20 cellular contexts compared by ENCODE assay signal in genomic region chr1:218718977-218719376, GRCh38.
A peak's percentile ranks its signal among the peaks of the same experiment; 100 is the strongest.
DNase-seq lines count a peak whose midpoint lies in the region; ATAC-seq and TF ChIP-seq lines count a peak whose summit lies in the region.
"Had no signal": no experiment of that assay in that cellular context is flagged by ENCODE, and none has a peak within 500 bp of the region (broad histone marks: within the 10 kb centered on the region; RNA-seq: fewer than 3 reads in every experiment).

No MANE protein-coding gene starts in this region.

- no peak overlapping the region for H3K4me2 ChIP-seq in osteoblast (ENCODE audit: insufficient read depth, low read length)
- H3K4me2 ChIP-seq in PC-9: no peak overlapping the region

- POLR2A ChIA-PET in PC-9 (lab: Charles Lee; ENCODE audit: unreplicated experiment): no interaction called here

- H4K20me1 ChIP-seq in osteoblast (ENCODE audit: insufficient read depth, low read length) (no peaks in the 10 kb centered on the region), PC-9 (ENCODE audit: insufficient read depth) (no peaks in the 10 kb centered on the region)

- no peaks in the 10 kb centered on the region for H3K9me3 ChIP-seq in adipocyte (ENCODE audit: control insufficient read depth, low read length)
- no peaks in the 10 kb centered on the region for H3K9me3 ChIP-seq in osteoblast (ENCODE audit: low read depth, low read length)
- H3K9me3 ChIP-seq in PC-9 (ENCODE audit: insufficient read depth, low read depth): no peaks in the 10 kb centered on the region
- H3K9me3 ChIP-seq: HAP-1, SJCRH30 had no signal

- no peak overlapping the region for H3K4me3 ChIP-seq in adipocyte (ENCODE audit: low read length)
- H3K4me3 ChIP-seq in epithelial cell of esophagus (ENCODE audit: low read length): no peak overlapping the region
- H3K4me3 ChIP-seq in osteoblast (ENCODE audit: insufficient read depth, low read length): no peak overlapping the region
- H3K4me3 ChIP-seq in PC-9: no peak overlapping the region
- H3K4me3 ChIP-seq: GM12878, HAP-1, K562, SJCRH30 had no signal

- H3K4me1 ChIP-seq in adipocyte (ENCODE audit: control insufficient read depth, insufficient read depth, low read length): peaks cover 8% of the 10 kb centered on the region
- H3K4me1 ChIP-seq in osteoblast (ENCODE audit: insufficient read depth, low read length): peaks cover 26% of the 10 kb centered on the region
- H3K4me1 ChIP-seq in PC-9 (replicated peaks; ENCODE audit: insufficient read depth): no peaks in the 10 kb centered on the region
- H3K4me1 ChIP-seq: HAP-1 had no signal

- no peaks in the 10 kb centered on the region for H3K4me1 Mint-ChIP-seq in stimulated activated naive B cell treated with anti-CD40 and anti-IgM and Interleukin-4, amounts not matched to agents 10 μg/mL and 1 μg/mL and 100 μg/mL, for 72 hours

- ATAC-seq in HG03135 (IDR thresholded peaks at IDR 0.05; ENCODE audit: unreplicated experiment): no peak
- no peak for ATAC-seq in stimulated activated naive B cell treated with anti-CD40 and anti-IgM and Interleukin-4, amounts not matched to agents 10 μg/mL and 1 μg/mL and 100 μg/mL, for 72 hours (replicated peaks)
- ATAC-seq: GM12878, K562 had no signal

- no peaks in the 10 kb centered on the region for H3F3A ChIP-seq in PC-9 (ENCODE audit: insufficient read depth, low read depth)

- CTCF ChIA-PET in PC-9 (lab: Charles Lee): no interaction called here

- BruUV-seq in PC-9 (replicated peaks; lab: Mats Ljungman, UMichigan): no TSS peak

- 0 out of 2 replicates have a peak, but pooled peaks cover 2% of the 10 kb centered on the region for H3K9me2 ChIP-seq in PC-9 (ENCODE audit: insufficient read depth)

- DNase-seq in EH (ENCODE audit: low read depth) (peak; percentile 48), adipocyte (ENCODE audit: low read depth) (peak; percentile 57), epithelial cell of esophagus (ENCODE audit: low read depth) (peak; percentile 7), osteoblast (ENCODE audit: insufficient read length, low spot score, missing footprints) (peak; percentile 50), putamen (ENCODE audit: low spot score) (no peak), PC-9 (no peak)
- DNase-seq in stimulated activated naive B cell treated with anti-CD40 and anti-IgM and Interleukin-4, amounts not matched to agents 10 μg/mL and 1 μg/mL and 100 μg/mL, for 72 hours: no peak
- DNase-seq: C1 segment of cervical spinal cord; NCI-H1048; NCI-H2107; NCI-H226; NCI-H69; NK-92 treated with Interleukin-12 subunit alpha and Interleukin-12 subunit beta, amount 100 ng/mL, for 24 hours; OCI-M1 had no signal

- no peaks in the 10 kb centered on the region for H3K36me3 Mint-ChIP-seq in stimulated activated naive B cell treated with anti-CD40 and anti-IgM and Interleukin-4, amounts not matched to agents 10 μg/mL and 1 μg/mL and 100 μg/mL, for 72 hours

- H3K9me3 Mint-ChIP-seq in stimulated activated naive B cell treated with anti-CD40 and anti-IgM and Interleukin-4, amounts not matched to agents 10 μg/mL and 1 μg/mL and 100 μg/mL, for 72 hours: peaks cover 6 to 10% of the 10 kb centered on the region in 2 donors

- H3K27me3 Mint-ChIP-seq in stimulated activated naive B cell treated with anti-CD40 and anti-IgM and Interleukin-4, amounts not matched to agents 10 μg/mL and 1 μg/mL and 100 μg/mL, for 72 hours: no peaks in the 10 kb centered on the region

- H3K36me3 ChIP-seq in adipocyte (ENCODE audit: control insufficient read depth, insufficient read depth, low read length, severe bottlenecking) (no peaks in the 10 kb centered on the region), osteoblast (ENCODE audit: insufficient read depth, low read length) (no peaks in the 10 kb centered on the region), PC-9 (ENCODE audit: low read depth) (no peaks in the 10 kb centered on the region)
- H3K36me3 ChIP-seq: HAP-1, SJCRH30 had no signal

- H3K9ac ChIP-seq in adipocyte (ENCODE audit: low read length): no peak overlapping the region

- peak overlapping the region; percentile 77 for H3K27ac ChIP-seq in osteoblast (ENCODE audit: low read depth, low read length)
- H3K27ac ChIP-seq in PC-9: no peak overlapping the region
- H3K27ac ChIP-seq: RWPE1, SJCRH30 had no signal

- H3K27ac Mint-ChIP-seq in stimulated activated naive B cell treated with anti-CD40 and anti-IgM and Interleukin-4, amounts not matched to agents 10 μg/mL and 1 μg/mL and 100 μg/mL, for 72 hours: no peak overlapping the region

- no peak overlapping the region for H3K4me3 Mint-ChIP-seq in stimulated activated naive B cell treated with anti-CD40 and anti-IgM and Interleukin-4, amounts not matched to agents 10 μg/mL and 1 μg/mL and 100 μg/mL, for 72 hours

- TF ChIP-seq CTCF in epithelial cell of esophagus (IDR thresholded peaks at IDR 0.05; ENCODE audit: insufficient read depth, low read depth, low read length, missing control alignments): no peak
- no peak for TF ChIP-seq CTCF in osteoblast (IDR thresholded peaks at IDR 0.05; ENCODE audit: extremely low read depth, low read depth, low read length)
- TF ChIP-seq CTCF in PC-9 (conservative IDR thresholded peaks at IDR 0.05): no peak

- H2AFZ ChIP-seq in osteoblast (ENCODE audit: low read length): no peak overlapping the region
- H2AFZ ChIP-seq in PC-9: no peak overlapping the region

- intact Hi-C loops in PC-9 (cut with micrococcal nuclease; ENCODE audit: unreplicated experiment): no loop called here

- H3K79me2 ChIP-seq in osteoblast (ENCODE audit: insufficient read depth, low read length): no peaks in the 10 kb centered on the region
- no peaks in the 10 kb centered on the region for H3K79me2 ChIP-seq in PC-9 (ENCODE audit: low read depth)

- H3K27me3 ChIP-seq in adipocyte (replicated peaks; ENCODE audit: control insufficient read depth, insufficient read depth, low read length) (no peaks in the 10 kb centered on the region), osteoblast (ENCODE audit: insufficient read depth, low read length) (no peaks in the 10 kb centered on the region), PC-9 (ENCODE audit: insufficient read depth, low read depth) (no peaks in the 10 kb centered on the region)
- H3K27me3 ChIP-seq: SJCRH30 had no signal

Comparison
In these comparisons a context has a peak if more than half of its experiments do, and no peak if none do; other contexts are left out.
1. DNase-seq: peak in EH (single experiment), adipocyte (single experiment), epithelial cell of esophagus (single experiment) and osteoblast (single experiment); none in stimulated activated naive B cell treated with anti-CD40 and anti-IgM and Interleukin-4, amounts not matched to agents 10 μg/mL and 1 μg/mL and 100 μg/mL, for 72 hours (single experiment), putamen (single experiment) and PC-9 (0 of 2).